In the genomic region with DNA sequence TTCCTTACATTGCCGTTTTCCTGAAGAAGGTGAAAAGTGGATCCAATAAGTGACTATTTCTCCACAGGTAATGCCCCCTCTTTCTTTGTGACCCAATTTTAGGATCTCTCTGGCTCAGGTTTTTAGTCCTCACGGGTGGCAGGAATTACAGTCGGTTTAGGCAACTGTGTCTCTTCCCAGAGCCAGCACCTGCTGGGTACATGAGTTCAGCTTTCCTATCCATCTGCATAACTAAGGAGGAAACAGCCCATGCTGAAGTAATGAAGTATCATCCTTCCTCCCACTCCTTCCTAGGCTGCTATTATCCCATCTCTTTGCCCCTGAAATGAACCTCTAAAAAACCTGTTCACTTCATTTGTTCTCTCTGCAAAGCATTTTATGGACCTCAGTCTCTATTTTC, we compare ENCODE assay signal across 1 cellular context.
A peak's percentile ranks its signal among the peaks of the same experiment; 100 is the strongest.
TF ChIP-seq lines count a peak whose summit lies in the region.

No MANE protein-coding gene starts in this region.

TF ChIP-seq in GM23338, 12 proteins besides CTCF, POLR2A, EP300 and RAD21:
- TF ChIP-seq, protein P1, sequence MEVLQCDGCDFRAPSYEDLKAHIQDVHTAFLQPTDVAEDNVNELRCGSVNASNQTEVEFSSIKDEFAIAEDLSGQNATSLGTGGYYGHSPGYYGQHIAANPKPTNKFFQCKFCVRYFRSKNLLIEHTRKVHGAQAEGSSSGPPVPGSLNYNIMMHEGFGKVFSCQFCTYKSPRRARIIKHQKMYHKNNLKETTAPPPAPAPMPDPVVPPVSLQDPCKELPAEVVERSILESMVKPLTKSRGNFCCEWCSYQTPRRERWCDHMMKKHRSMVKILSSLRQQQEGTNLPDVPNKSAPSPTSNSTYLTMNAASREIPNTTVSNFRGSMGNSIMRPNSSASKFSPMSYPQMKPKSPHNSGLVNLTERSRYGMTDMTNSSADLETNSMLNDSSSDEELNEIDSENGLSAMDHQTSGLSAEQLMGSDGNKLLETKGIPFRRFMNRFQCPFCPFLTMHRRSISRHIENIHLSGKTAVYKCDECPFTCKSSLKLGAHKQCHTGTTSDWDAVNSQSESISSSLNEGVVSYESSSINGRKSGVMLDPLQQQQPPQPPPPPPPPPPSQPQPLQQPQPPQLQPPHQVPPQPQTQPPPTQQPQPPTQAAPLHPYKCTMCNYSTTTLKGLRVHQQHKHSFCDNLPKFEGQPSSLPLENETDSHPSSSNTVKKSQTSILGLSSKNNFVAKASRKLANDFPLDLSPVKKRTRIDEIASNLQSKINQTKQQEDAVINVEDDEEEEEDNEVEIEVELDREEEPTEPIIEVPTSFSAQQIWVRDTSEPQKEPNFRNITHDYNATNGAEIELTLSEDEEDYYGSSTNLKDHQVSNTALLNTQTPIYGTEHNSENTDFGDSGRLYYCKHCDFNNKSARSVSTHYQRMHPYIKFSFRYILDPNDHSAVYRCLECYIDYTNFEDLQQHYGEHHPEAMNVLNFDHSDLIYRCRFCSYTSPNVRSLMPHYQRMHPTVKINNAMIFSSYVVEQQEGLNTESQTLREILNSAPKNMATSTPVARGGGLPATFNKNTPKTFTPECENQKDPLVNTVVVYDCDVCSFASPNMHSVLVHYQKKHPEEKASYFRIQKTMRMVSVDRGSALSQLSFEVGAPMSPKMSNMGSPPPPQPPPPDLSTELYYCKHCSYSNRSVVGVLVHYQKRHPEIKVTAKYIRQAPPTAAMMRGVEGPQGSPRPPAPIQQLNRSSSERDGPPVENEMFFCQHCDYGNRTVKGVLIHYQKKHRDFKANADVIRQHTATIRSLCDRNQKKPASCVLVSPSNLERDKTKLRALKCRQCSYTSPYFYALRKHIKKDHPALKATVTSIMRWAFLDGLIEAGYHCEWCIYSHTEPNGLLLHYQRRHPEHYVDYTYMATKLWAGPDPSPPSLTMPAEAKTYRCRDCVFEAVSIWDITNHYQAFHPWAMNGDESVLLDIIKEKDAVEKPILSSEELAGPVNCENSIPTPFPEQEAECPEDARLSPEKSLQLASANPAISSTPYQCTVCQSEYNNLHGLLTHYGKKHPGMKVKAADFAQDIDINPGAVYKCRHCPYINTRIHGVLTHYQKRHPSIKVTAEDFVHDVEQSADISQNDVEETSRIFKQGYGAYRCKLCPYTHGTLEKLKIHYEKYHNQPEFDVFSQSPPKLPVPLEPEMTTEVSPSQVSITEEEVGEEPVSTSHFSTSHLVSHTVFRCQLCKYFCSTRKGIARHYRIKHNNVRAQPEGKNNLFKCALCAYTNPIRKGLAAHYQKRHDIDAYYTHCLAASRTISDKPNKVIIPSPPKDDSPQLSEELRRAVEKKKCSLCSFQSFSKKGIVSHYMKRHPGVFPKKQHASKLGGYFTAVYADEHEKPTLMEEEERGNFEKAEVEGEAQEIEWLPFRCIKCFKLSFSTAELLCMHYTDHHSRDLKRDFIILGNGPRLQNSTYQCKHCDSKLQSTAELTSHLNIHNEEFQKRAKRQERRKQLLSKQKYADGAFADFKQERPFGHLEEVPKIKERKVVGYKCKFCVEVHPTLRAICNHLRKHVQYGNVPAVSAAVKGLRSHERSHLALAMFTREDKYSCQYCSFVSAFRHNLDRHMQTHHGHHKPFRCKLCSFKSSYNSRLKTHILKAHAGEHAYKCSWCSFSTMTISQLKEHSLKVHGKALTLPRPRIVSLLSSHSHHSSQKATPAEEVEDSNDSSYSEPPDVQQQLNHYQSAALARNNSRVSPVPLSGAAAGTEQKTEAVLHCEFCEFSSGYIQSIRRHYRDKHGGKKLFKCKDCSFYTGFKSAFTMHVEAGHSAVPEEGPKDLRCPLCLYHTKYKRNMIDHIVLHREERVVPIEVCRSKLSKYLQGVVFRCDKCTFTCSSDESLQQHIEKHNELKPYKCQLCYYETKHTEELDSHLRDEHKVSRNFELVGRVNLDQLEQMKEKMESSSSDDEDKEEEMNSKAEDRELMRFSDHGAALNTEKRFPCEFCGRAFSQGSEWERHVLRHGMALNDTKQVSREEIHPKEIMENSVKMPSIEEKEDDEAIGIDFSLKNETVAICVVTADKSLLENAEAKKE (CRISPR knock-in tag; IDR thresholded peaks at IDR 0.05), result peak; percentile 58; the same call in 1 of the 2 replicates
- no peak for TF ChIP-seq NANOG (IDR thresholded peaks at IDR 0.05; ENCODE audit: borderline replicate concordance)
